In genomic region chr5:7745882-7746735, GRCh38 we compare ENCODE assay signal across 9 cellular contexts.
DNase-seq lines count a peak whose midpoint lies in the region; ATAC-seq, FAIRE-seq and TF ChIP-seq lines count a peak whose summit lies in the region.
"Had no signal": no experiment of that assay in that cellular context is flagged by ENCODE, and none has a peak within 500 bp of the region (broad histone marks: within the 10 kb centered on the region; RNA-seq: fewer than 3 reads in every experiment).

No MANE protein-coding gene starts in this region.

- H3K4me3 Mint-ChIP-seq in T-helper 2 cell treated with Interferon-gamma antibody and Interleukin-4, amounts not matched to agents 5 μg/mL and 100 μg/mL, for 36 hours: no peak overlapping the region

- RAD21 ChIA-PET in GM12878 (lab: Charles Lee; ENCODE audit: unreplicated experiment): no interaction called here

- H3K4me2 ChIP-seq in GM12878 (ENCODE audit: control insufficient read depth, insufficient read depth): no peak overlapping the region

- in situ Hi-C loops in GM12878 (cut with MboI): no loop called here

- ATAC-seq in GM12878: peak; percentile 61
- no peak for ATAC-seq in GM19328 (IDR thresholded peaks at IDR 0.05; ENCODE audit: unreplicated experiment)

- DNase-seq in T-helper 2 cell (peak in 3 of 5 experiments; percentile 2 to 19 (median 16)), LoVo (ENCODE audit: low spot score) (peak; percentile 81), RPMI7951 (ENCODE audit: low read depth) (peak; percentile 50), GM12878 (ENCODE audit: low read depth, low spot score) (no peak), iPS DF 6.9 (ENCODE audit: low read depth, low spot score) (peak; percentile 55), smooth muscle cell of the brain vasculature (ENCODE audit: low read depth, low spot score) (peak; percentile 60)
- no peak for DNase-seq in T-helper 2 cell treated with Interferon-gamma antibody and Interleukin-4, amounts not matched to agents 5 μg/mL and 100 μg/mL, for 36 hours (ENCODE audit: low spot score)

- H3K36me3 ChIP-seq in GM12878 (ENCODE audit: control insufficient read depth in 2 of 2, insufficient read depth in 2 of 2, low read length in 1 of 2) (no peaks in the 10 kb centered on the region), iPS DF 6.9 (ENCODE audit: control insufficient read depth, insufficient read depth, low read length) (no peaks in the 10 kb centered on the region)

- peak; percentile 59 to 83 (median 81) for TF ChIP-seq CTCF in GM12878 (IDR thresholded peaks at IDR 0.05 in 2 of 3, conservative IDR thresholded peaks at IDR 0.05 in 1 of 3; ENCODE audit: control insufficient read depth in 2 of 3, extremely low read depth in 1 of 3, insufficient read depth in 1 of 3, low read depth in 3 of 3, low read length in 3 of 3)

- peak; percentile 62 for TF ChIP-seq RAD21 in GM12878 (IDR thresholded peaks at IDR 0.05; ENCODE audit: insufficient read depth, low read depth, low read length)

- peaks cover 2% of the 10 kb centered on the region for H3K4me1 Mint-ChIP-seq in T-helper 2 cell treated with Interferon-gamma antibody and Interleukin-4, amounts not matched to agents 5 μg/mL and 100 μg/mL, for 36 hours (ENCODE audit: low read depth)

- peaks cover 2% of the 10 kb centered on the region for H3K27me3 Mint-ChIP-seq in T-helper 2 cell treated with Interferon-gamma antibody and Interleukin-4, amounts not matched to agents 5 μg/mL and 100 μg/mL, for 36 hours (ENCODE audit: low read depth)

- H3K9me3 ChIP-seq in GM12878 (replicated peaks; ENCODE audit: control insufficient read depth, insufficient read depth, low read length): no peaks in the 10 kb centered on the region
- H3K9me3 ChIP-seq in iPS DF 6.9 (ENCODE audit: control insufficient read depth, insufficient read depth, low read length): no peaks in the 10 kb centered on the region

- no peak for TF ChIP-seq EP300 in GM12878 (IDR thresholded peaks at IDR 0.05; ENCODE audit: borderline replicate concordance in 1 of 2, control insufficient read depth in 1 of 2, low read depth in 2 of 2, low read length in 2 of 2)

- no peaks in the 10 kb centered on the region for H3K9me3 Mint-ChIP-seq in T-helper 2 cell treated with Interferon-gamma antibody and Interleukin-4, amounts not matched to agents 5 μg/mL and 100 μg/mL, for 36 hours

- SMC1A ChIA-PET in GM12878 (lab: Charles Lee; ENCODE audit: uncharacterized antibody, unreplicated experiment): interaction anchor here (0.8 to 1.4 kb wide), 7 partner anchors 8 to 796 kb away, joined by 3 to 4 read pairs (median 3); no protein-coding TSS in a partner anchor

- H3K4me3 ChIP-seq in GM12878 (no peak overlapping the region), iPS DF 6.9 (ENCODE audit: low read length) (no peak overlapping the region)

- H2AFZ ChIP-seq in GM12878 (ENCODE audit: control insufficient read depth, low read depth, low read length): no peak overlapping the region

- no peak for FAIRE-seq in GM12878 (lab: Jason Lieb, UNC)
- FAIRE-seq: G401.6 had no signal

- H3K9ac ChIP-seq in GM12878 (ENCODE audit: control insufficient read depth, insufficient read depth, low read length): no peak overlapping the region

- H3K27ac Mint-ChIP-seq in T-helper 2 cell treated with Interferon-gamma antibody and Interleukin-4, amounts not matched to agents 5 μg/mL and 100 μg/mL, for 36 hours: no peak overlapping the region

- H4K20me1 ChIP-seq in GM12878 (ENCODE audit: control insufficient read depth, insufficient read depth): no peaks in the 10 kb centered on the region

- no TSS peak for BruUV-seq in GM12878 (replicated peaks; lab: Mats Ljungman, UMichigan)

- no peak for TF ChIP-seq POLR2A in GM12878 (IDR thresholded peaks at IDR 0.05; ENCODE audit: low read depth, low read length)

- no peaks in the 10 kb centered on the region for H3K4me1 ChIP-seq in GM12878 (ENCODE audit: control insufficient read depth, insufficient read depth, low read length)
- no peaks in the 10 kb centered on the region; the same call in 1 of the 2 replicates for H3K4me1 ChIP-seq in iPS DF 6.9 (ENCODE audit: control insufficient read depth, insufficient read depth, low read length)

- H3K27me3 ChIP-seq in GM12878 (replicated peaks in 1 of 2; ENCODE audit: control insufficient read depth in 2 of 2, insufficient read depth in 2 of 2, low read length in 1 of 2) (no peaks in the 10 kb centered on the region), iPS DF 6.9 (ENCODE audit: control insufficient read depth, insufficient read depth, low read length) (no peaks in the 10 kb centered on the region)

- POLR2A ChIA-PET in GM12878 (lab: Charles Lee): no interaction called here

- no peaks in the 10 kb centered on the region for H3K36me3 Mint-ChIP-seq in T-helper 2 cell treated with Interferon-gamma antibody and Interleukin-4, amounts not matched to agents 5 μg/mL and 100 μg/mL, for 36 hours (ENCODE audit: low read depth)

- WGBS in GM12878 (ENCODE audit: insufficient coverage, insufficient replicate concordance, low lambda C conversion rate, missing lambda C conversion rate): 25% methylated on average over 14 of the region's 14 CpGs
- no CpG with 5 or more reads among the region's 14 CpGs for WGBS in iPS DF 6.9 (ENCODE audit: insufficient coverage, insufficient read length)

- H3K79me2 ChIP-seq in GM12878 (ENCODE audit: control insufficient read depth, insufficient read depth, low read length): no peaks in the 10 kb centered on the region

- no peak overlapping the region for H3K27ac ChIP-seq in GM12878 (ENCODE audit: control insufficient read depth, insufficient read depth)
- H3K27ac ChIP-seq in iPS DF 6.9 (ENCODE audit: low read length): no peak overlapping the region

- CTCF ChIA-PET in GM12878 (lab: Yijun Ruan, JAX): interaction anchor here (0.7 to 5.6 kb wide), 17 partner anchors 9 to 981 kb away, joined by 3 to 30 read pairs (median 4); no protein-coding TSS in a partner anchor

- intact Hi-C loops in GM12878 (cut with micrococcal nuclease; ENCODE audit: unreplicated experiment): loop anchor here (1.0 kb wide), 1 partner anchor 485 kb away; no protein-coding TSS in a partner anchor

TF ChIP-seq in GM12878, 131 proteins besides CTCF, POLR2A, EP300 and RAD21:
- TF ChIP-seq BCLAF1 (IDR thresholded peaks at IDR 0.05): no peak
- TF ChIP-seq SMC3 (IDR thresholded peaks at IDR 0.05; ENCODE audit: borderline replicate concordance, low read length): peak; percentile 53; the same call in 1 of the 2 replicates
TF ChIP-seq in GM12878: peak in this region for 1.

Comparison
In these comparisons a context has a peak if more than half of its experiments do, and no peak if none do; other contexts are left out.
1. DNase-seq: peak in T-helper 2 cell (3 of 5), LoVo (single experiment), RPMI7951 (single experiment), iPS DF 6.9 (single experiment) and smooth muscle cell of the brain vasculature (single experiment); none in T-helper 2 cell treated with Interferon-gamma antibody and Interleukin-4, amounts not matched to agents 5 μg/mL and 100 μg/mL, for 36 hours (single experiment) and GM12878 (single experiment).